18 cellular contexts compared by ENCODE assay signal in genomic region chr4:3406431-3406830, GRCh38. TPM values are rescaled to one million over a fixed set of nuclear protein-coding genes. Genes with fewer than 3 reads are reported as not detected.
"Had no signal": no experiment of that assay in that cellular context is flagged by ENCODE, and none has a peak within 500 bp of the region (broad histone marks: within the 10 kb centered on the region; RNA-seq: fewer than 3 reads in every experiment).

No MANE protein-coding gene starts in this region.

- H3K27me3 ChIP-seq: body of pancreas, foreskin keratinocyte, ovary had no signal

- H3K4me1 ChIP-seq: body of pancreas, foreskin keratinocyte had no signal

- ATAC-seq: activated CD8-positive, alpha-beta T cell treated with anti-CD3 and anti-CD28 coated beads, Interleukin-2, amount 10 ng/mL, durations not matched to agents 7 days and 5 days; activated T-cell treated with anti-CD3 and anti-CD28 coated beads, Interleukin-2, amount 50 U/mL, for 4 hours; body of pancreas; foreskin keratinocyte; left ventricle myocardium superior; mucosa of descending colon; naive thymus-derived CD4-positive, alpha-beta T cell; stimulated activated memory B cell treated with anti-CD40 and anti-IgM and Interleukin-4, amounts not matched to agents 10 μg/mL and 1 μg/mL and 100 μg/mL, for 72 hours had no signal

- H3K36me3 ChIP-seq: ovary had no signal

- H3K4me3 Mint-ChIP-seq: activated CD4-positive, alpha-beta T cell treated with anti-CD3 and anti-CD28 coated beads, Interleukin-2, amount 10 ng/mL, durations not matched to agents 7 days and 5 days; activated CD8-positive, alpha-beta T cell treated with anti-CD3 and anti-CD28 coated beads, Interleukin-2, amount 10 ng/mL, durations not matched to agents 7 days and 5 days; activated naive CD8-positive, alpha-beta T cell treated with anti-CD3 and anti-CD28 coated beads for 36 hours; activated T-cell treated with anti-CD3 and anti-CD28 coated beads, Interleukin-2, amount 50 U/mL, for 4 hours; endodermal cell; memory B cell; naive thymus-derived CD4-positive, alpha-beta T cell; stimulated activated memory B cell treated with anti-CD40 and anti-IgM and Interleukin-4, amounts not matched to agents 10 μg/mL and 1 μg/mL and 100 μg/mL, for 72 hours had no signal

- H3K27me3 Mint-ChIP-seq: activated CD4-positive, alpha-beta T cell treated with anti-CD3 and anti-CD28 coated beads, Interleukin-2, amount 10 ng/mL, durations not matched to agents 7 days and 5 days; activated naive CD8-positive, alpha-beta T cell treated with anti-CD3 and anti-CD28 coated beads for 36 hours; memory B cell; naive thymus-derived CD4-positive, alpha-beta T cell; stimulated activated memory B cell treated with anti-CD40 and anti-IgM and Interleukin-4, amounts not matched to agents 10 μg/mL and 1 μg/mL and 100 μg/mL, for 72 hours had no signal

- H3K9me3 ChIP-seq: body of pancreas, mucosa of descending colon, ovary had no signal

- H3K27ac Mint-ChIP-seq: activated CD4-positive, alpha-beta T cell treated with anti-CD3 and anti-CD28 coated beads, Interleukin-2, amount 10 ng/mL, durations not matched to agents 7 days and 5 days; activated CD8-positive, alpha-beta T cell treated with anti-CD3 and anti-CD28 coated beads, Interleukin-2, amount 10 ng/mL, durations not matched to agents 7 days and 5 days; activated naive CD8-positive, alpha-beta T cell treated with anti-CD3 and anti-CD28 coated beads for 36 hours; endodermal cell; memory B cell; naive thymus-derived CD4-positive, alpha-beta T cell; stimulated activated memory B cell treated with anti-CD40 and anti-IgM and Interleukin-4, amounts not matched to agents 10 μg/mL and 1 μg/mL and 100 μg/mL, for 72 hours had no signal

- H3K36me3 Mint-ChIP-seq: activated naive CD8-positive, alpha-beta T cell treated with anti-CD3 and anti-CD28 coated beads for 36 hours; memory B cell; stimulated activated memory B cell treated with anti-CD40 and anti-IgM and Interleukin-4, amounts not matched to agents 10 μg/mL and 1 μg/mL and 100 μg/mL, for 72 hours had no signal

- H3K9me3 Mint-ChIP-seq: activated CD4-positive, alpha-beta T cell treated with anti-CD3 and anti-CD28 coated beads, Interleukin-2, amount 10 ng/mL, durations not matched to agents 7 days and 5 days; activated naive CD8-positive, alpha-beta T cell treated with anti-CD3 and anti-CD28 coated beads for 36 hours; activated T-cell treated with anti-CD3 and anti-CD28 coated beads, Interleukin-2, amount 50 U/mL, for 4 hours; memory B cell had no signal

- DNase-seq: activated CD4-positive, alpha-beta T cell treated with anti-CD3 and anti-CD28 coated beads, Interleukin-2, amount 10 ng/mL, durations not matched to agents 7 days and 5 days; activated CD8-positive, alpha-beta T cell treated with anti-CD3 and anti-CD28 coated beads, Interleukin-2, amount 10 ng/mL, durations not matched to agents 7 days and 5 days; activated naive CD8-positive, alpha-beta T cell treated with anti-CD3 and anti-CD28 coated beads for 36 hours; activated T-cell treated with anti-CD3 and anti-CD28 coated beads, Interleukin-2, amount 50 U/mL, for 4 hours; foreskin keratinocyte; left ventricle myocardium superior; mucosa of descending colon; naive thymus-derived CD4-positive, alpha-beta T cell; stimulated activated CD4-positive, alpha-beta T cell treated with anti-CD3 and anti-CD28 coated beads, Interleukin-4, amount 100 ng/mL, for 4 hours; T-helper 1 cell; T-helper 9 cell had no signal

- H3K4me3 ChIP-seq: body of pancreas, mucosa of descending colon, ovary had no signal

- H3K4me1 Mint-ChIP-seq: activated CD4-positive, alpha-beta T cell treated with anti-CD3 and anti-CD28 coated beads, Interleukin-2, amount 10 ng/mL, durations not matched to agents 7 days and 5 days; activated naive CD8-positive, alpha-beta T cell treated with anti-CD3 and anti-CD28 coated beads for 36 hours; memory B cell; stimulated activated memory B cell treated with anti-CD40 and anti-IgM and Interleukin-4, amounts not matched to agents 10 μg/mL and 1 μg/mL and 100 μg/mL, for 72 hours had no signal

- H3K27ac ChIP-seq: body of pancreas, epithelial cell of prostate, foreskin keratinocyte had no signal

RNA-seq across cellular contexts. Expression of gene HGFAC, which starts 35.3 kb away (rescaled TPM):
- total RNA-seq: activated CD8-positive, alpha-beta T cell treated with anti-CD3 and anti-CD28 coated beads, Interleukin-2, amount 10 ng/mL, durations not matched to agents 7 days and 5 days; activated naive CD8-positive, alpha-beta T cell treated with anti-CD3 and anti-CD28 coated beads for 36 hours; foreskin keratinocyte; pulmonary artery endothelial cell had no signal

RNA-seq across cellular contexts. Expression of gene DOK7, which starts 56.7 kb away (rescaled TPM):
- total RNA-seq: activated CD4-positive, alpha-beta T cell treated with anti-CD3 and anti-CD28 coated beads, Interleukin-2, amount 10 ng/mL, durations not matched to agents 7 days and 5 days; activated CD8-positive, alpha-beta T cell treated with anti-CD3 and anti-CD28 coated beads, Interleukin-2, amount 10 ng/mL, durations not matched to agents 7 days and 5 days; activated naive CD8-positive, alpha-beta T cell treated with anti-CD3 and anti-CD28 coated beads for 36 hours; activated T-cell treated with anti-CD3 and anti-CD28 coated beads, Interleukin-2, amount 50 U/mL, for 4 hours; naive thymus-derived CD4-positive, alpha-beta T cell had no signal
